1 cellular context compared by ENCODE assay signal in the genomic region with DNA sequence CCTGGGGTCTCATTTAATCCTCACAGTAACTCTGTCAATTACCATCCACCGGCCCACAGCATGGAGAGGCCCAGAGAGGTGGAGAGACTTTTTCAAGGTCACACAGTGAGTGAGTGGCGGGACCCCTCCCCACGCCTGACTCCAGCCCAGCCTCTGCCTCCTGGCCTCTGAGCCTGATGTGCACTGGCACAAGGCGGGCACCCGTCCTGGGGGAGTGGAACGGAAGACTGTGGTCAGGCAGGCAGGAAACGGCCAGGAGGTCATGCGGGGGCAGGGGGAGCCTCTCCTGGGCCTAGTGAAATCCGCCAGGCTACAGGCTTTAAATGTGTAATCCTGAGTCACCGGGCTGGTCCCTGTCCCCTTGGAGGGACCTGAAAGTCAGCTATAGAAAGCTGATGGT.
TF ChIP-seq lines count a peak whose summit lies in the region.

No MANE protein-coding gene starts in this region.

TF ChIP-seq in HepG2, 621 proteins besides CTCF, POLR2A, EP300 and RAD21 (continued from another document):
- TF ChIP-seq RXRA (CRISPR knock-in tag; IDR thresholded peaks at IDR 0.05) (peak; percentile 31; the same call in 1 of the 2 replicates), NR2F1 (CRISPR knock-in tag; IDR thresholded peaks at IDR 0.05) (no peak), ATRX (CRISPR knock-in tag; IDR thresholded peaks at IDR 0.05; ENCODE audit: borderline replicate concordance) (no peak), ZNF33A (CRISPR knock-in tag; IDR thresholded peaks at IDR 0.05; ENCODE audit: borderline replicate concordance) (no peak), HNRNPL (IDR thresholded peaks at IDR 0.05; ENCODE audit: low read depth, low read length) (0 out of 2 replicates have a peak, but pooled peaks have one; percentile 42), ERF (CRISPR knock-in tag; IDR thresholded peaks at IDR 0.05) (no peak), ZNF768 (CRISPR knock-in tag; IDR thresholded peaks at IDR 0.05) (peak; percentile 92), ZNF34 (CRISPR knock-in tag; IDR thresholded peaks at IDR 0.05; ENCODE audit: borderline replicate concordance) (no peak), MIXL1 (CRISPR knock-in tag; IDR thresholded peaks at IDR 0.05) (no peak), ZNF460 (CRISPR knock-in tag; IDR thresholded peaks at IDR 0.05; ENCODE audit: borderline replicate concordance) (no peak), TOPORS (CRISPR knock-in tag; IDR thresholded peaks at IDR 0.05) (no peak)
- TF ChIP-seq, protein P1, sequence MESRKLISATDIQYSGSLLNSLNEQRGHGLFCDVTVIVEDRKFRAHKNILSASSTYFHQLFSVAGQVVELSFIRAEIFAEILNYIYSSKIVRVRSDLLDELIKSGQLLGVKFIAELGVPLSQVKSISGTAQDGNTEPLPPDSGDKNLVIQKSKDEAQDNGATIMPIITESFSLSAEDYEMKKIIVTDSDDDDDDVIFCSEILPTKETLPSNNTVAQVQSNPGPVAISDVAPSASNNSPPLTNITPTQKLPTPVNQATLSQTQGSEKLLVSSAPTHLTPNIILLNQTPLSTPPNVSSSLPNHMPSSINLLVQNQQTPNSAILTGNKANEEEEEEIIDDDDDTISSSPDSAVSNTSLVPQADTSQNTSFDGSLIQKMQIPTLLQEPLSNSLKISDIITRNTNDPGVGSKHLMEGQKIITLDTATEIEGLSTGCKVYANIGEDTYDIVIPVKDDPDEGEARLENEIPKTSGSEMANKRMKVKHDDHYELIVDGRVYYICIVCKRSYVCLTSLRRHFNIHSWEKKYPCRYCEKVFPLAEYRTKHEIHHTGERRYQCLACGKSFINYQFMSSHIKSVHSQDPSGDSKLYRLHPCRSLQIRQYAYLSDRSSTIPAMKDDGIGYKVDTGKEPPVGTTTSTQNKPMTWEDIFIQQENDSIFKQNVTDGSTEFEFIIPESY (CRISPR knock-in tag; IDR thresholded peaks at IDR 0.05): 0 out of 2 replicates have a peak, but pooled peaks have one; percentile 14
- TF ChIP-seq, protein P2, sequence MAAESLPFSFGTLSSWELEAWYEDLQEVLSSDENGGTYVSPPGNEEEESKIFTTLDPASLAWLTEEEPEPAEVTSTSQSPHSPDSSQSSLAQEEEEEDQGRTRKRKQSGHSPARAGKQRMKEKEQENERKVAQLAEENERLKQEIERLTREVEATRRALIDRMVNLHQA (CRISPR knock-in tag; IDR thresholded peaks at IDR 0.05): no peak
- TF ChIP-seq, protein P3, sequence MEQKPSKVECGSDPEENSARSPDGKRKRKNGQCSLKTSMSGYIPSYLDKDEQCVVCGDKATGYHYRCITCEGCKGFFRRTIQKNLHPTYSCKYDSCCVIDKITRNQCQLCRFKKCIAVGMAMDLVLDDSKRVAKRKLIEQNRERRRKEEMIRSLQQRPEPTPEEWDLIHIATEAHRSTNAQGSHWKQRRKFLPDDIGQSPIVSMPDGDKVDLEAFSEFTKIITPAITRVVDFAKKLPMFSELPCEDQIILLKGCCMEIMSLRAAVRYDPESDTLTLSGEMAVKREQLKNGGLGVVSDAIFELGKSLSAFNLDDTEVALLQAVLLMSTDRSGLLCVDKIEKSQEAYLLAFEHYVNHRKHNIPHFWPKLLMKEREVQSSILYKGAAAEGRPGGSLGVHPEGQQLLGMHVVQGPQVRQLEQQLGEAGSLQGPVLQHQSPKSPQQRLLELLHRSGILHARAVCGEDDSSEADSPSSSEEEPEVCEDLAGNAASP (CRISPR knock-in tag; IDR thresholded peaks at IDR 0.05; ENCODE audit: borderline replicate concordance): no peak; the same call in 1 of the 2 replicates
- TF ChIP-seq, protein P4, sequence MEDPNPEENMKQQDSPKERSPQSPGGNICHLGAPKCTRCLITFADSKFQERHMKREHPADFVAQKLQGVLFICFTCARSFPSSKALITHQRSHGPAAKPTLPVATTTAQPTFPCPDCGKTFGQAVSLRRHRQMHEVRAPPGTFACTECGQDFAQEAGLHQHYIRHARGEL (CRISPR knock-in tag; IDR thresholded peaks at IDR 0.05): no peak
- TF ChIP-seq, protein P5, sequence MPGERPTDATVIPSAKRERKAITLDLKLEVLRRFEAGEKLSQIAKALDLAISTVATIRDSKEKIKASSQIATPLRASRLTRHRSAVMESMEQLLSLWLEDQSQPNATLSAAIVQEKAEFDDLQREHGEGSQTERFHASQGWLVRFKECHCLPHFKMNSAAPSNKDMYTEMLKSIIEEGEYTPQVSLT (CRISPR knock-in tag; IDR thresholded peaks at IDR 0.05; ENCODE audit: borderline replicate concordance, low read depth): no peak
